In the genomic region with DNA sequence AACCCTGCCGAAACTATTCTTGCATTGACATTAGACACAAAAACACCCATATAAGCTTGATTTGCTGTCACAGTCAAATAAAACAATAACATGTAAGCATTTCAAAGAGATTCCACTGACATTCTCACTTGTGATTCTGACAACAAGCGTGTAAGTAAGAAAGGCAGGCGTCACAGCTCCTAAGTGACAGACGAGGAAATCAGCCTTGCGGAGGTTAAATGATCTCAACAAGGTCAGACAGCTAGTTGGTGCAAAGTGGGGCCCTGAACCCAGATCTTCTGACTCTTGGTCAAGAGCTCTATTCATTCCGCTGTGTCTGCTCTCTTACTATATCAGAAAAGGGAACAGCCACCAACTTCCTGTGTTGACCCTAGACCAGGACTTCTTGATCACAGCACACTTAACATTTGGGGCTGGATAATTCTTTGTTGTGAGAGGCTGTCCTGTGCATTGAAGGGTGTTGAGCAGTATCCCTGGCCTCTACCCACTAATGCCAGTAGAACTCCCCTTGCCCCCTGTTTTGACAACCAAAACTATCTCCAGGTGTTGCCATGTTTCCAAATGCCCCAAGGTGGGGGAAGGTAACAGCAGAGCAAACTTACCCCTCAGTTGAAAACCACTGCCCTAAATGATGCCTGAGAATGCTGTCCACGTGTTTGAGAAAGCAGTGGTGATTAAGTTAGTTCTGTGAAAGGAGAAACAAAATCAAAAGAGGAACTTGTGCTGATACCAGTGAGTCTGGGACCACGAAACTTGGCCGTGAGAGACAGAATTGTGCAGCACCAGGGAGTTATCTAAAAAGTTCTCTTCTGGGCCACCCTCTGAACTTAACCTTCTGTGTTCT, we compare ENCODE assay signal across 11 cellular contexts.
DNase-seq lines count a peak whose midpoint lies in the region; ATAC-seq and TF ChIP-seq lines count a peak whose summit lies in the region.
"Had no signal": no experiment of that assay in that cellular context is flagged by ENCODE, and none has a peak within 500 bp of the region (broad histone marks: within the 10 kb centered on the region; RNA-seq: fewer than 3 reads in every experiment).

No MANE protein-coding gene starts in this region.

- peaks cover 2% of the 10 kb centered on the region for H3K27me3 Mint-ChIP-seq in dendritic cell treated with granulocyte-macrophage colony-stimulating factor and Interleukin-4, amounts not matched to agents 40 ng/mL and 50 ng/mL, for 4 days
- no peaks in the 10 kb centered on the region for H3K27me3 Mint-ChIP-seq in Calu3 (ENCODE audit: unreplicated experiment)

- no peaks in the 10 kb centered on the region for H3K36me3 ChIP-seq in BLaER1

- CTCF ChIA-PET in Calu3 (lab: Charles Lee), result interaction anchor here (0.5 to 1.1 kb wide), 2 partner anchors 13 to 73 kb away, joined by 4 to 5 read pairs; no protein-coding TSS in a partner anchor

- intact Hi-C loops in dendritic cell treated with granulocyte-macrophage colony-stimulating factor and Interleukin-4, amounts not matched to agents 40 ng/mL and 50 ng/mL, for 4 days (cut with micrococcal nuclease), result loop anchor here (5.0 kb wide), 1 partner anchor 61 kb away; no protein-coding TSS in a partner anchor
- intact Hi-C loops in Calu3 (cut with micrococcal nuclease; ENCODE audit: unreplicated experiment), result no loop called here

- H3K4me1 Mint-ChIP-seq in dendritic cell treated with granulocyte-macrophage colony-stimulating factor and Interleukin-4, amounts not matched to agents 40 ng/mL and 50 ng/mL, for 4 days (ENCODE audit: low read depth), result peaks cover 77% of the 10 kb centered on the region
- peaks cover 29% of the 10 kb centered on the region for H3K4me1 Mint-ChIP-seq in Calu3 (ENCODE audit: low read depth, unreplicated experiment)

- BruUV-seq in Calu3 (replicated peaks; lab: Mats Ljungman, UMichigan), result no TSS peak

- H3K4me3 Mint-ChIP-seq in dendritic cell treated with granulocyte-macrophage colony-stimulating factor and Interleukin-4, amounts not matched to agents 40 ng/mL and 50 ng/mL, for 4 days, result no peak overlapping the region
- no peak overlapping the region for H3K4me3 Mint-ChIP-seq in Calu3 (ENCODE audit: low read depth, unreplicated experiment)

- H3K9me3 ChIP-seq in BLaER1, result peaks cover 25% of the 10 kb centered on the region

- H3K4me2 ChIP-seq in BLaER1, result peak overlapping the region; percentile 94

- H3K27me3 ChIP-seq in BLaER1, result no peaks in the 10 kb centered on the region

- H4K20me1 ChIP-seq in BLaER1, result no peaks in the 10 kb centered on the region

- no peaks in the 10 kb centered on the region for H3K9me3 Mint-ChIP-seq in dendritic cell treated with granulocyte-macrophage colony-stimulating factor and Interleukin-4, amounts not matched to agents 40 ng/mL and 50 ng/mL, for 4 days
- H3K9me3 Mint-ChIP-seq in Calu3 (ENCODE audit: low read depth, unreplicated experiment), result peaks cover 7% of the 10 kb centered on the region

- no peak for TF ChIP-seq CTCF in Calu3 (IDR thresholded peaks at IDR 0.05; ENCODE audit: unreplicated experiment)

- peak; percentile 72 to 77 for DNase-seq in Kasumi-1 (lab: John Stamatoyannopoulos, UW)
- no peak for DNase-seq in H4 (ENCODE audit: low spot score)
- no peak for DNase-seq in AG08396 (ENCODE audit: low spot score)
- no peak for DNase-seq in iPS-NIHi7 (ENCODE audit: extremely low spot score)
- no peak for DNase-seq in Calu3

- H3K4me1 ChIP-seq in BLaER1, result peaks cover 80% of the 10 kb centered on the region
- H3K4me1 ChIP-seq: parathyroid adenoma had no signal

- H3K9ac ChIP-seq in BLaER1, result peak overlapping the region; percentile 34; the same call in 1 of the 2 replicates
- H3K9ac ChIP-seq: parathyroid adenoma had no signal

- H3K27ac Mint-ChIP-seq in dendritic cell treated with granulocyte-macrophage colony-stimulating factor and Interleukin-4, amounts not matched to agents 40 ng/mL and 50 ng/mL, for 4 days, result peak overlapping the region; percentile 82
- no peak overlapping the region for H3K27ac Mint-ChIP-seq in Calu3 (ENCODE audit: unreplicated experiment)

- H3K4me3 ChIP-seq in BLaER1, result no peak overlapping the region
- H3K4me3 ChIP-seq: coronary artery had no signal

- ATAC-seq in GM19463 (IDR thresholded peaks at IDR 0.05; ENCODE audit: unreplicated experiment), result peak; percentile 76
- ATAC-seq: Panc1 had no signal

- no peaks in the 10 kb centered on the region for H3K36me3 Mint-ChIP-seq in dendritic cell treated with granulocyte-macrophage colony-stimulating factor and Interleukin-4, amounts not matched to agents 40 ng/mL and 50 ng/mL, for 4 days (ENCODE audit: low read depth)
- H3K36me3 Mint-ChIP-seq in Calu3 (ENCODE audit: insufficient read depth, unreplicated experiment), result peaks cover 19% of the 10 kb centered on the region

- H3K27ac ChIP-seq in BLaER1, result peak overlapping the region; percentile 69
- H3K27ac ChIP-seq: coronary artery, parathyroid adenoma had no signal

Comparison
In these comparisons a context has a peak if more than half of its experiments do, and no peak if none do; other contexts are left out.
1. DNase-seq: peak in Kasumi-1 (2 of 2); none in H4 (single experiment), AG08396 (single experiment), iPS-NIHi7 (single experiment) and Calu3 (single experiment).